In the genomic region with DNA sequence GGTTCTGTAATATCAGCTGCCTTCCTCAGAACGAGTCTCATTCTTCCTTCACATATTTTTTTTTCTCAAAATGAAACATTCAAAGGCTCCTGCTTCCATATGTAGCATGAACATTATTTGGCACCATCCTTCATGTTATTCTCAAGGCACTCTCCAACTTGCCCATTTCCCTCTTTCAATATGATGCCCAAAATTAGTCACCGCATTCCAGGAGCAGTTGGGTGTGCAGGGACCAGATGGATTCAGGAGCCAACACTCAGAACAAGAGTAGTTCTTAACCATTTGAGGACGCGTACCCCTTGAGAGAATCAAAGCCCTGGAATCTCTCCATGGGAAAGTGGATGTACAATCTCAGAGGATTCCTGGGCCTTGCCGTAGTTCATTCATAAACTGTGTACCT, we compare ENCODE assay signal across 17 cellular contexts. TPM values are rescaled to one million over a fixed set of nuclear protein-coding genes. Genes with fewer than 3 reads are reported as not detected.
DNase-seq lines count a peak whose midpoint lies in the region; ATAC-seq lines count a peak whose summit lies in the region.
"Had no signal": no experiment of that assay in that cellular context is flagged by ENCODE, and none has a peak within 500 bp of the region (broad histone marks: within the 10 kb centered on the region; RNA-seq: fewer than 3 reads in every experiment).

No MANE protein-coding gene starts in this region.

- DNase-seq in DMS 273 treated with DMSO at 0.1 percent for 48 hours (lab: John Stamatoyannopoulos, UW) (peak; percentile 65), M059J (ENCODE audit: low read depth) (peak; percentile 34), astrocyte of the hippocampus (ENCODE audit: low read depth, low spot score) (peak; percentile 21), kidney tubule cell (ENCODE audit: low spot score) (peak; percentile 62), Kasumi-1 (lab: John Stamatoyannopoulos, UW) (no peak)
- DNase-seq: activated CD4-positive, alpha-beta T cell treated with anti-CD3 and anti-CD28 coated beads for 48 hours; activated naive CD8-positive, alpha-beta T cell treated with anti-CD3 and anti-CD28 coated beads, Interleukin-2, amount 10 ng/mL, durations not matched to agents 7 days and 5 days; CD4-positive, alpha-beta memory T cell; dermis blood vessel endothelial cell; Karpas-422; NCI-H82; stimulated activated naive CD4-positive, alpha-beta T cell had no signal

- ATAC-seq in GM21717 (IDR thresholded peaks at IDR 0.05; ENCODE audit: unreplicated experiment) (no peak), GM19351 (IDR thresholded peaks at IDR 0.05; ENCODE audit: unreplicated experiment) (no peak)
- ATAC-seq: activated T-helper 17 cell treated with anti-CD3 and anti-CD28 coated beads, Interleukin-2, amount 50 U/mL, for 72 hours; natural killer cell treated with Interleukin-12 subunit alpha and Interleukin-12 subunit beta and Interleukin-15 and Interleukin-18, amount 100 ng/mL, for 72 hours had no signal

RNA-seq across cellular contexts. Expression of gene KCNK1, which starts 50.3 kb away (rescaled TPM):
- 4.3 and 5.9 TPM in 2 replicates for total RNA-seq in M059J (2014; rRNA removed; shearing (Covaris generic))
- total RNA-seq: activated naive CD8-positive, alpha-beta T cell treated with anti-CD3 and anti-CD28 coated beads, Interleukin-2, amount 10 ng/mL, durations not matched to agents 7 days and 5 days; CD4-positive, alpha-beta memory T cell; SJSA1 had no signal

Comparison
In these comparisons a context has a peak if more than half of its experiments do, and no peak if none do; other contexts are left out.
1. DNase-seq: peak in DMS 273 treated with DMSO at 0.1 percent for 48 hours (single experiment), M059J (single experiment), astrocyte of the hippocampus (single experiment) and kidney tubule cell (single experiment); none in Kasumi-1 (0 of 2).